In genomic region chr2:136286423-136286822, GRCh38 we compare ENCODE assay signal across 23 cellular contexts.
DNase-seq lines count a peak whose midpoint lies in the region; ATAC-seq, FAIRE-seq and TF ChIP-seq lines count a peak whose summit lies in the region.
"Had no signal": no experiment of that assay in that cellular context is flagged by ENCODE, and none has a peak within 500 bp of the region (broad histone marks: within the 10 kb centered on the region; RNA-seq: fewer than 3 reads in every experiment).

No MANE protein-coding gene starts in this region.

- H3K27me3 ChIP-seq in esophagus muscularis mucosa, result no peaks in the 10 kb centered on the region

- FAIRE-seq in GM12892 (lab: Jason Lieb, UNC), result peak; percentile 61

- peaks cover 3 to 9% of the 10 kb centered on the region in 2 donors for H3K9me3 Mint-ChIP-seq in activated naive CD4-positive, alpha-beta T cell treated with anti-CD3 and anti-CD28 coated beads, Interleukin-2, amount 50 U/mL, for 72 hours
- no peaks in the 10 kb centered on the region for H3K9me3 Mint-ChIP-seq in activated naive CD4-positive, alpha-beta T cell treated with anti-CD3 and anti-CD28 coated beads for 36 hours
- H3K9me3 Mint-ChIP-seq in stimulated activated naive CD8-positive, alpha-beta T cell treated with anti-CD3 and anti-CD28 coated beads, Interleukin-15, Interleukin-2, amounts not matched to agents 100 ng/mL and 50 ng/mL, for 24 hours, result no peaks in the 10 kb centered on the region
- H3K9me3 Mint-ChIP-seq: IgD-negative memory B cell had no signal

- no peak for DNase-seq in activated naive CD4-positive, alpha-beta T cell treated with anti-CD3 and anti-CD28 coated beads, Interleukin-2, amount 50 U/mL, for 72 hours (ENCODE audit: low spot score in 2 of 2)
- DNase-seq in activated naive CD4-positive, alpha-beta T cell treated with anti-CD3 and anti-CD28 coated beads for 36 hours, result no peak
- DNase-seq in GM12892 (ENCODE audit: insufficient read length), result no peak
- peak; percentile 31 for DNase-seq in esophagus muscularis mucosa (ENCODE audit: extremely low spot score)
- DNase-seq in activated CD4-positive, alpha-beta T cell treated with anti-CD3 and anti-CD28 coated beads, Interleukin-2, amount 50 U/mL, for 48 hours, result no peak
- DNase-seq in stimulated activated CD4-positive, alpha-beta T cell treated with anti-CD3 and anti-CD28 coated beads, Interleukin-2, amount 100 ng/mL, for 48 hours, result no peak
- DNase-seq: CD4-positive, alpha-beta T cell; COR-L47; DMS 273 treated with DMSO at 0.1 percent for 48 hours; EL; GF-D8; H7; MV-4-11; NCI-H1105 treated with DMSO at 0.1 percent for 48 hours; NCI-H1694; NCI-H2081; NCI-H446; NCI-H526; SIG-M5; SK-N-SH had no signal

- no peak overlapping the region for H3K27ac Mint-ChIP-seq in activated naive CD4-positive, alpha-beta T cell treated with anti-CD3 and anti-CD28 coated beads, Interleukin-2, amount 50 U/mL, for 72 hours
- H3K27ac Mint-ChIP-seq in activated naive CD4-positive, alpha-beta T cell treated with anti-CD3 and anti-CD28 coated beads for 36 hours, result no peak overlapping the region
- H3K27ac Mint-ChIP-seq in stimulated activated naive CD8-positive, alpha-beta T cell treated with anti-CD3 and anti-CD28 coated beads, Interleukin-15, Interleukin-2, amounts not matched to agents 100 ng/mL and 50 ng/mL, for 24 hours, result peak overlapping the region; percentile 62
- H3K27ac Mint-ChIP-seq: CD4-positive, alpha-beta T cell had no signal

- H3K4me3 Mint-ChIP-seq in activated naive CD4-positive, alpha-beta T cell treated with anti-CD3 and anti-CD28 coated beads for 36 hours, result no peak overlapping the region
- H3K4me3 Mint-ChIP-seq in stimulated activated naive CD8-positive, alpha-beta T cell treated with anti-CD3 and anti-CD28 coated beads, Interleukin-15, Interleukin-2, amounts not matched to agents 100 ng/mL and 50 ng/mL, for 24 hours, result no peak overlapping the region
- H3K4me3 Mint-ChIP-seq: CD4-positive, alpha-beta T cell had no signal

- no peak overlapping the region for H3K4me3 ChIP-seq in esophagus muscularis mucosa

- no peak overlapping the region for H3K27ac ChIP-seq in esophagus muscularis mucosa (replicated peaks in 1 of 4)

- no peaks in the 10 kb centered on the region for H3K4me1 ChIP-seq in esophagus muscularis mucosa

- no peaks in the 10 kb centered on the region for H3K27me3 Mint-ChIP-seq in activated naive CD4-positive, alpha-beta T cell treated with anti-CD3 and anti-CD28 coated beads for 36 hours (ENCODE audit: low read depth)
- H3K27me3 Mint-ChIP-seq in stimulated activated naive CD8-positive, alpha-beta T cell treated with anti-CD3 and anti-CD28 coated beads, Interleukin-15, Interleukin-2, amounts not matched to agents 100 ng/mL and 50 ng/mL, for 24 hours, result no peaks in the 10 kb centered on the region
- H3K27me3 Mint-ChIP-seq: CD4-positive, alpha-beta T cell; IgD-negative memory B cell had no signal

- CTCF ChIA-PET in activated naive CD4-positive, alpha-beta T cell treated with anti-CD3 and anti-CD28 coated beads for 36 hours (lab: Charles Lee), result interaction anchor here (1.3 kb wide), 1 partner anchor 18 kb away, joined by 4 read pairs; no protein-coding TSS in a partner anchor

- no peaks in the 10 kb centered on the region for H3K36me3 ChIP-seq in esophagus muscularis mucosa

- H3K9me3 ChIP-seq in esophagus muscularis mucosa, result peaks cover 0 to 8% (median 0%) of the 10 kb centered on the region in 4 donors
- H3K9me3 ChIP-seq: SK-N-SH had no signal

- 75% methylated on average over 3 of the region's 3 CpGs for WGBS in esophagus muscularis mucosa

- intact Hi-C loops in activated naive CD4-positive, alpha-beta T cell treated with anti-CD3 and anti-CD28 coated beads for 36 hours (cut with micrococcal nuclease), result no loop called here
- intact Hi-C loops in esophagus muscularis mucosa (cut with DNase I), result no loop called here

- peaks cover 5 to 12% of the 10 kb centered on the region in 2 donors for H3K36me3 Mint-ChIP-seq in activated naive CD4-positive, alpha-beta T cell treated with anti-CD3 and anti-CD28 coated beads, Interleukin-2, amount 50 U/mL, for 72 hours
- no peaks in the 10 kb centered on the region for H3K36me3 Mint-ChIP-seq in activated naive CD4-positive, alpha-beta T cell treated with anti-CD3 and anti-CD28 coated beads for 36 hours (ENCODE audit: low read depth)
- H3K36me3 Mint-ChIP-seq in stimulated activated naive CD8-positive, alpha-beta T cell treated with anti-CD3 and anti-CD28 coated beads, Interleukin-15, Interleukin-2, amounts not matched to agents 100 ng/mL and 50 ng/mL, for 24 hours (ENCODE audit: low read depth), result no peaks in the 10 kb centered on the region

- TF ChIP-seq EP300 in esophagus muscularis mucosa (IDR thresholded peaks at IDR 0.05), result no peak

- peaks cover 23% of the 10 kb centered on the region for H3K4me1 Mint-ChIP-seq in activated naive CD4-positive, alpha-beta T cell treated with anti-CD3 and anti-CD28 coated beads for 36 hours (ENCODE audit: low read depth)
- peaks cover 53% of the 10 kb centered on the region for H3K4me1 Mint-ChIP-seq in stimulated activated naive CD8-positive, alpha-beta T cell treated with anti-CD3 and anti-CD28 coated beads, Interleukin-15, Interleukin-2, amounts not matched to agents 100 ng/mL and 50 ng/mL, for 24 hours (ENCODE audit: low read depth)

- TF ChIP-seq POLR2A in GM12892 (IDR thresholded peaks at IDR 0.05; ENCODE audit: low read depth, low read length), result no peak
- no peak for TF ChIP-seq POLR2A in esophagus muscularis mucosa (IDR thresholded peaks at IDR 0.05; ENCODE audit: low read depth)

- peak; percentile 35 to 58 for ATAC-seq in activated naive CD4-positive, alpha-beta T cell treated with anti-CD3 and anti-CD28 coated beads, Interleukin-2, amount 50 U/mL, for 72 hours
- ATAC-seq: Panc1 had no signal

- TF ChIP-seq CTCF in esophagus muscularis mucosa (IDR thresholded peaks at IDR 0.05), result no peak
